In genomic region chr21:38680401-38680800, GRCh38 we compare ENCODE assay signal across 15 cellular contexts.
DNase-seq lines count a peak whose midpoint lies in the region; ATAC-seq, FAIRE-seq and TF ChIP-seq lines count a peak whose summit lies in the region.
"Had no signal": no experiment of that assay in that cellular context is flagged by ENCODE, and none has a peak within 500 bp of the region (broad histone marks: within the 10 kb centered on the region; RNA-seq: fewer than 3 reads in every experiment).

No MANE protein-coding gene starts in this region.

- no peaks in the 10 kb centered on the region for H3K36me3 Mint-ChIP-seq in Calu3 (ENCODE audit: insufficient read depth, unreplicated experiment)

- CTCF ChIA-PET in HCT116 (lab: Charles Lee): no interaction called here
- CTCF ChIA-PET in Calu3 (lab: Charles Lee): no interaction called here

- H3K9me3 Mint-ChIP-seq in Calu3 (ENCODE audit: low read depth, unreplicated experiment): peaks cover 3% of the 10 kb centered on the region

- H3K4me1 ChIP-seq in HCT116 (ENCODE audit: control insufficient read depth in 1 of 2, insufficient read depth in 2 of 2, low read length in 2 of 2) (peaks cover 15 to 36% of the 10 kb centered on the region in 2 experiments), SJSA1 (replicated peaks) (peaks cover 18% of the 10 kb centered on the region), thoracic aorta (ENCODE audit: control insufficient read depth in 1 of 2, low read depth in 2 of 2) (peaks cover 16 to 52% of the 10 kb centered on the region in 2 donors), kidney (ENCODE audit: control insufficient read depth in 1 of 2, insufficient read depth in 1 of 2, low read depth in 1 of 2, low read length in 2 of 2) (no peaks in the 10 kb centered on the region)

- peaks cover 16% of the 10 kb centered on the region for H3K27me3 Mint-ChIP-seq in Calu3 (ENCODE audit: unreplicated experiment)

- H3K4me3 Mint-ChIP-seq in Calu3 (ENCODE audit: low read depth, unreplicated experiment): no peak overlapping the region
- H3K4me3 Mint-ChIP-seq: H9 had no signal

- no peaks in the 10 kb centered on the region for H4K20me1 ChIP-seq in HCT116 (ENCODE audit: insufficient read depth)

- H3K9ac ChIP-seq in HCT116 (ENCODE audit: low read length): no peak overlapping the region
- H3K9ac ChIP-seq in kidney (ENCODE audit: low read length in 2 of 2): no peak overlapping the region

- no peak for TF ChIP-seq RAD21 in HCT116 (IDR thresholded peaks at IDR 0.05; ENCODE audit: low read depth)

- RAD21 ChIA-PET in HCT116 (lab: Charles Lee; ENCODE audit: low non-redundant PET in 1 of 2, low total read pairs in 2 of 2, uncharacterized antibody in 2 of 2, unreplicated experiment in 2 of 2): no interaction called here

- intact Hi-C loops in HCT116 (cut with micrococcal nuclease) (no loop called here), Calu3 (cut with micrococcal nuclease; ENCODE audit: unreplicated experiment) (no loop called here), kidney (cut with DNase I) (no loop called here)

- H3K27ac ChIP-seq in HCT116 (ENCODE audit: low read depth, low read length): no peak overlapping the region
- peak overlapping the region; percentile 40 for H3K27ac ChIP-seq in SJSA1
- H3K27ac ChIP-seq in thoracic aorta: peak overlapping the region; percentile 67 to 82
- no peak overlapping the region for H3K27ac ChIP-seq in kidney (ENCODE audit: low read depth in 2 of 2, low read length in 2 of 2)

- H3K9me3 ChIP-seq in HCT116 (ENCODE audit: control insufficient read depth in 1 of 2, insufficient read depth in 1 of 2, low read depth in 1 of 2, low read length in 2 of 2) (no peaks in the 10 kb centered on the region), SJSA1 (replicated peaks) (0 out of 2 replicates have a peak, but pooled peaks cover 2% of the 10 kb centered on the region), thoracic aorta (no peaks in the 10 kb centered on the region), kidney (ENCODE audit: control insufficient read depth in 1 of 2, low read length in 2 of 2) (no peaks in the 10 kb centered on the region)

- no peaks in the 10 kb centered on the region for H3K27me3 ChIP-seq in HCT116 (ENCODE audit: insufficient read depth, low read length)
- H3K27me3 ChIP-seq in SJSA1 (replicated peaks): no peaks in the 10 kb centered on the region
- no peaks in the 10 kb centered on the region for H3K27me3 ChIP-seq in thoracic aorta (replicated peaks; ENCODE audit: insufficient read depth)

- TF ChIP-seq CTCF in HCT116 (IDR thresholded peaks at IDR 0.05 in 2 of 3, conservative IDR thresholded peaks at IDR 0.05 in 1 of 3; ENCODE audit: borderline replicate concordance in 1 of 3, insufficient read depth in 1 of 3, low read depth in 2 of 3, low read length in 2 of 3): no peak
- no peak for TF ChIP-seq CTCF in fibroblast of mammary gland (conservative IDR thresholded peaks at IDR 0.05; ENCODE audit: control insufficient read depth, insufficient read depth, low read depth, low read length)
- no peak for TF ChIP-seq CTCF in thoracic aorta (IDR thresholded peaks at IDR 0.05)
- no peak for TF ChIP-seq CTCF in Calu3 (IDR thresholded peaks at IDR 0.05; ENCODE audit: unreplicated experiment)
- no peak for TF ChIP-seq CTCF in kidney (IDR thresholded peaks at IDR 0.05; ENCODE audit: borderline replicate concordance, extremely low read depth, insufficient read depth)

- H3K4me1 Mint-ChIP-seq in Calu3 (ENCODE audit: low read depth, unreplicated experiment): no peaks in the 10 kb centered on the region

- H3K36me3 ChIP-seq in HCT116 (ENCODE audit: control insufficient read depth in 1 of 2, insufficient read depth in 2 of 2, low read length in 2 of 2) (no peaks in the 10 kb centered on the region), SJSA1 (no peaks in the 10 kb centered on the region), thoracic aorta (no peaks in the 10 kb centered on the region), kidney (ENCODE audit: control insufficient read depth in 1 of 2, insufficient read depth in 2 of 2, low read length in 2 of 2) (no peaks in the 10 kb centered on the region)

- no peak overlapping the region for H3K27ac Mint-ChIP-seq in Calu3 (ENCODE audit: unreplicated experiment)
- H3K27ac Mint-ChIP-seq: H9 had no signal

- POLR2A ChIA-PET in HCT116 (lab: Charles Lee): interaction anchor here (1.5 kb wide), 1 partner anchor 31 kb away, joined by 3 read pairs; no protein-coding TSS in a partner anchor

- peak overlapping the region; percentile 77 for H3K4me2 ChIP-seq in HCT116 (ENCODE audit: low read length)

- BruUV-seq in HCT116 (replicated peaks; lab: Mats Ljungman, UMichigan): no TSS peak
- no TSS peak for BruUV-seq in Calu3 (replicated peaks; lab: Mats Ljungman, UMichigan)

- peak overlapping the region; percentile 50 for H2AFZ ChIP-seq in HCT116 (ENCODE audit: low read depth, low read length, poor library complexity, severe bottlenecking)

- H3K4me3 ChIP-seq in HCT116 (replicated peaks in 1 of 2; ENCODE audit: low read depth in 1 of 2, low read length in 2 of 2) (no peak overlapping the region), SJSA1 (no peak overlapping the region), fibroblast of mammary gland (ENCODE audit: control insufficient read depth, low read depth, low read length) (no peak overlapping the region), thoracic aorta (no peak overlapping the region), kidney (ENCODE audit: low read length in 2 of 2) (no peak overlapping the region)

- no peak for FAIRE-seq in kidney (lab: Jason Lieb, UNC)

- no peaks in the 10 kb centered on the region for H3K9me2 ChIP-seq in HCT116 (ENCODE audit: insufficient read depth)

- TF ChIP-seq POLR2A in HCT116 (IDR thresholded peaks at IDR 0.05; ENCODE audit: borderline replicate concordance, extremely low read depth, insufficient read depth, insufficient read length): no peak

- no peak for ATAC-seq in HCT116
- ATAC-seq in thoracic aorta (ENCODE audit: insufficient number of reproducible peaks, low FRiP score, low read depth): no peak

- DNase-seq in HCT116 (ENCODE audit: low read depth, low spot score) (no peak), SJSA1 (ENCODE audit: low read depth in 1 of 2, low spot score in 2 of 2) (no peak), fibroblast of mammary gland (ENCODE audit: low read depth) (peak; percentile 10), thoracic aorta (ENCODE audit: low spot score) (no peak), SW480 (ENCODE audit: low spot score) (no peak), Calu3 (no peak), kidney (no peak)
- DNase-seq: DMS153, H9, IMR-90, NCI-H1417 treated with DMSO at 0.1 percent for 48 hours, NCI-H2107, NCI-H226, NCI-H526, SHP77 treated with DMSO at 0.1 percent for 48 hours had no signal

- H3K79me2 ChIP-seq in HCT116 (ENCODE audit: insufficient read depth, low read length): no peaks in the 10 kb centered on the region

TF ChIP-seq in HCT116, 20 proteins besides CTCF, POLR2A, EP300 and RAD21 (continues in another document):
- no peak for TF ChIP-seq POLR2AphosphoS5 (IDR thresholded peaks at IDR 0.05; ENCODE audit: low read depth, low read length)
- no peak for TF ChIP-seq SRF (IDR thresholded peaks at IDR 0.05; ENCODE audit: low read depth)
- TF ChIP-seq SP1 (IDR thresholded peaks at IDR 0.05; ENCODE audit: low read depth): no peak
- no peak for TF ChIP-seq REST (IDR thresholded peaks at IDR 0.05; ENCODE audit: low read depth)
- no peak for TF ChIP-seq ZNF274 (IDR thresholded peaks at IDR 0.05; ENCODE audit: low read depth, low read length)
- TF ChIP-seq MAX (IDR thresholded peaks at IDR 0.05): no peak
- TF ChIP-seq ZBTB33 (IDR thresholded peaks at IDR 0.05; ENCODE audit: extremely low read depth, insufficient replicate concordance, low read length): no peak
- no peak for TF ChIP-seq EGR1 (IDR thresholded peaks at IDR 0.05; ENCODE audit: low read depth)
- TF ChIP-seq JUND (IDR thresholded peaks at IDR 0.05): no peak

Comparison
In these comparisons a context has a peak if more than half of its experiments do, and no peak if none do; other contexts are left out.
1. H3K27ac ChIP-seq: peak in SJSA1 (single experiment) and thoracic aorta (2 of 2); none in HCT116 (single experiment) and kidney (0 of 2).